15 cellular contexts compared by ENCODE assay signal in the genomic region with DNA sequence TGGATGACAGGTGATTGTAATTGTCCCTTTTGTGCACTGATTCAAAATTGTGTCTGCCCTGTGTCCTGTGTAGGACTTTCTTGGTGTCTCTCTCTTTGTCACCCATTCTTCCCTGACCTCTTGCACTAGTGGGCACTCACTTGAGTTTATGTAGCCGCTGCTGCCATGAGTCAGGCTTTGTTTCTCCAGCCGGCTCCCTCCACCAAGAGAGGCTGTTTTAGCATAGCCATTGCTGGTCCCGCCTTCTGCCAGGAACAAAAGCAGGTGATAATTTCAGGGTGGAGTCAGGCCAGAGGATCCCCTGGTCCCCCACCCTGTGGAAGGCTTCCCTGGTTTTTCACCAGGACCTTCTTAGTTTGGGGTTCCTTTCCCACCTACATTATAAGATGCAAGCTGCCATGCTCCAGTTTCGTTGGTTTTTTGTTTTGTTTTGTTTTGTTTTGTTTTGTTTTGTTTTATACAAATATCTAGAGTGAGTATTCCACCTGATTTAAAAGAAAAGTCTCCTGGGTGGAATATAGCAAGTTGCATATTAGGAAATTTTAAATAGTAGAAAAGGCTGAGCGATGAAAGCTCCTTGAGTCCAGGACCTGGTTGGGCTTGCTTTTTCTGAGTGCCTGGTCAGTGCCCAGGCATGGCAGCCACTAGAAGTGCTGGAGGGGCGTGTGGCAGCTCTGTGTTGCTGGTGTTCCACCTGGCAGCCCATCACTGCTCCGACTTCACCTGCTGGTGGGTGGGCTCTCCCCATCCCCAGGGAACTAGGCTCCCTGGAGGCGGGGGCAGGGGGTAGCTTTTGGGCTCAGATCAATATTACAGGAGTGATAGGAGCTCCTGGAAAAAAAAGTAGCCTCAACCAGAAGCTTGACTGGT. TPM values are rescaled to one million over a fixed set of nuclear protein-coding genes. Genes with fewer than 3 reads are reported as not detected.
DNase-seq lines count a peak whose midpoint lies in the region; ATAC-seq, FAIRE-seq and TF ChIP-seq lines count a peak whose summit lies in the region.
"Had no signal": no experiment of that assay in that cellular context is flagged by ENCODE, and none has a peak within 500 bp of the region (broad histone marks: within the 10 kb centered on the region; RNA-seq: fewer than 3 reads in every experiment).

No MANE protein-coding gene starts in this region.

- CTCF ChIA-PET in WTC11 (lab: Charles Lee) = interaction anchor here (0.6 to 2.3 kb wide), 2 partner anchors 20 to 197 kb away, joined by 5 read pairs; no protein-coding TSS in a partner anchor
- CTCF ChIA-PET in PC-3 (lab: Charles Lee) = no interaction called here

- H3K36me3 Mint-ChIP-seq in WTC11 = no peaks in the 10 kb centered on the region
- H3K36me3 Mint-ChIP-seq: stimulated activated effector memory CD8-positive, alpha-beta T cell treated with anti-CD3 and anti-CD28 coated beads, Interleukin-12 subunit alpha, Interleukin-12 subunit beta, amount 100 ng/mL, for 72 hours had no signal

- POLR2A ChIA-PET in WTC11 (lab: Charles Lee) = interaction anchor here (0.6 to 2.1 kb wide), 3 partner anchors 44 to 95 kb away, joined by 4 to 9 read pairs (median 7); a partner anchor contains a TSS
- POLR2A ChIA-PET in PC-3 (lab: Charles Lee; ENCODE audit: unreplicated experiment) = no interaction called here

- H3K9ac ChIP-seq in PC-3 (ENCODE audit: low read length) = no peak overlapping the region

- H3K4me3 Mint-ChIP-seq in WTC11 = no peak overlapping the region
- H3K4me3 Mint-ChIP-seq: activated CD4-positive, alpha-beta T cell treated with anti-CD3 and anti-CD28 coated beads, Interleukin-2, amount 10 ng/mL, durations not matched to agents 7 days and 5 days; stimulated activated effector memory CD8-positive, alpha-beta T cell treated with anti-CD3 and anti-CD28 coated beads, Interleukin-12 subunit alpha, Interleukin-12 subunit beta, amount 100 ng/mL, for 72 hours had no signal

- H3K9me3 Mint-ChIP-seq in WTC11 = no peaks in the 10 kb centered on the region
- H3K9me3 Mint-ChIP-seq: activated CD4-positive, alpha-beta T cell treated with anti-CD3 and anti-CD28 coated beads, Interleukin-2, amount 10 ng/mL, durations not matched to agents 7 days and 5 days; stimulated activated effector memory CD8-positive, alpha-beta T cell treated with anti-CD3 and anti-CD28 coated beads, Interleukin-12 subunit alpha, Interleukin-12 subunit beta, amount 100 ng/mL, for 72 hours had no signal

- no peaks in the 10 kb centered on the region for H4K20me1 ChIP-seq in PC-3 (ENCODE audit: low read length)

- TF ChIP-seq POLR2A in thyroid gland (IDR thresholded peaks at IDR 0.05) (peak in 1 of 2 donors; percentile 8), H54 (IDR thresholded peaks at IDR 0.05; ENCODE audit: low read depth, low read length) (no peak)

- H3K4me1 ChIP-seq in left ventricle myocardium inferior = peaks cover 16% of the 10 kb centered on the region
- peaks cover 0 to 3% of the 10 kb centered on the region in 2 donors for H3K4me1 ChIP-seq in right atrium auricular region
- peaks cover 6% of the 10 kb centered on the region for H3K4me1 ChIP-seq in lower lobe of right lung
- peaks cover 19 to 37% of the 10 kb centered on the region in 2 donors for H3K4me1 ChIP-seq in thyroid gland
- peaks cover 7% of the 10 kb centered on the region; the same call in 1 of the 2 replicates for H3K4me1 ChIP-seq in PC-3 (ENCODE audit: insufficient read depth, low read length)
- H3K4me1 ChIP-seq: Peyer's patch, vagina had no signal

- H3K9me2 ChIP-seq in PC-3 (replicated peaks; ENCODE audit: low read length) = no peaks in the 10 kb centered on the region

- no peaks in the 10 kb centered on the region for H3F3A ChIP-seq in PC-3 (ENCODE audit: low read length, unreplicated experiment)

- peaks cover 5% of the 10 kb centered on the region for H3K27me3 ChIP-seq in left ventricle myocardium inferior (ENCODE audit: low read depth)
- no peaks in the 10 kb centered on the region for H3K27me3 ChIP-seq in right atrium auricular region
- no peaks in the 10 kb centered on the region for H3K27me3 ChIP-seq in lower lobe of right lung (ENCODE audit: low read depth)
- H3K27me3 ChIP-seq in thyroid gland = no peaks in the 10 kb centered on the region
- H3K27me3 ChIP-seq in PC-3 (ENCODE audit: low read length) = no peaks in the 10 kb centered on the region
- H3K27me3 ChIP-seq: Peyer's patch, vagina had no signal

- peaks cover 22% of the 10 kb centered on the region for H3K4me1 Mint-ChIP-seq in WTC11
- H3K4me1 Mint-ChIP-seq: stimulated activated effector memory CD8-positive, alpha-beta T cell treated with anti-CD3 and anti-CD28 coated beads, Interleukin-12 subunit alpha, Interleukin-12 subunit beta, amount 100 ng/mL, for 72 hours had no signal

- no peaks in the 10 kb centered on the region; the same call in 1 of the 2 replicates for H3K27me3 Mint-ChIP-seq in WTC11 (ENCODE audit: low read depth)
- H3K27me3 Mint-ChIP-seq: activated CD4-positive, alpha-beta T cell treated with anti-CD3 and anti-CD28 coated beads, Interleukin-2, amount 10 ng/mL, durations not matched to agents 7 days and 5 days had no signal

- H3K9me3 ChIP-seq in left ventricle myocardium inferior (replicated peaks) = no peaks in the 10 kb centered on the region
- H3K9me3 ChIP-seq in right atrium auricular region = no peaks in the 10 kb centered on the region
- no peaks in the 10 kb centered on the region for H3K9me3 ChIP-seq in lower lobe of right lung
- no peaks in the 10 kb centered on the region for H3K9me3 ChIP-seq in thyroid gland
- no peaks in the 10 kb centered on the region for H3K9me3 ChIP-seq in PC-3 (ENCODE audit: low read length)
- H3K9me3 ChIP-seq: Peyer's patch, vagina had no signal

- H3K79me2 ChIP-seq in PC-3 (ENCODE audit: low read length) = no peaks in the 10 kb centered on the region

- no TSS peak for BruUV-seq in PC-3 (replicated peaks; lab: Mats Ljungman, UMichigan)

- intact Hi-C loops in left ventricle myocardium inferior (cut with micrococcal nuclease) (no loop called here), lower lobe of right lung (cut with DNase I) (no loop called here), thyroid gland (cut with DNase I) (no loop called here), PC-3 (cut with micrococcal nuclease) (no loop called here)

- ATAC-seq in WTC11 (peak; percentile 81), lower lobe of right lung (no peak), PC-3 (no peak), SK-N-SH treated with all-trans-retinoic acid at 6 μM for 48 hours (no peak)
- ATAC-seq: stimulated activated effector memory CD8-positive, alpha-beta T cell treated with anti-CD3 and anti-CD28 coated beads, Interleukin-12 subunit alpha, Interleukin-12 subunit beta, amount 100 ng/mL, for 72 hours had no signal

- no peak for DNase-seq in left ventricle myocardium inferior
- no peak for DNase-seq in right atrium auricular region (ENCODE audit: low spot score)
- peak; percentile 33 for DNase-seq in WTC11 (ENCODE audit: low spot score)
- DNase-seq in lower lobe of right lung = no peak
- peak; percentile 64 to 74 for DNase-seq in thyroid gland
- no peak for DNase-seq in PC-3
- DNase-seq in H54 (ENCODE audit: insufficient read length, low spot score) = no peak
- DNase-seq: activated CD4-positive, alpha-beta T cell treated with anti-CD3 and anti-CD28 coated beads, Interleukin-2, amount 10 ng/mL, durations not matched to agents 7 days and 5 days; Karpas-422; Peyer's patch; stimulated activated CD4-positive, alpha-beta T cell treated with anti-CD3 and anti-CD28 coated beads, Interleukin-4, amount 100 ng/mL, for 24 hours had no signal

- no peak overlapping the region for H2AFZ ChIP-seq in PC-3 (ENCODE audit: low read length)

- FAIRE-seq in H54 (lab: Jason Lieb, UNC) = no peak

- H3K36me3 ChIP-seq in left ventricle myocardium inferior (no peaks in the 10 kb centered on the region), right atrium auricular region (no peaks in the 10 kb centered on the region), lower lobe of right lung (no peaks in the 10 kb centered on the region), thyroid gland (no peaks in the 10 kb centered on the region), PC-3 (ENCODE audit: low read depth, low read length) (no peaks in the 10 kb centered on the region; the same call in 1 of the 2 replicates)
- H3K36me3 ChIP-seq: vagina had no signal

- 39 to 44% methylated on average over 8 of the region's 8 CpGs for WGBS in thyroid gland, 2 donors

- H3K27ac Mint-ChIP-seq in WTC11 = no peak overlapping the region
- H3K27ac Mint-ChIP-seq: activated CD4-positive, alpha-beta T cell treated with anti-CD3 and anti-CD28 coated beads, Interleukin-2, amount 10 ng/mL, durations not matched to agents 7 days and 5 days; stimulated activated effector memory CD8-positive, alpha-beta T cell treated with anti-CD3 and anti-CD28 coated beads, Interleukin-12 subunit alpha, Interleukin-12 subunit beta, amount 100 ng/mL, for 72 hours had no signal

- TF ChIP-seq CTCF in left ventricle myocardium inferior (IDR thresholded peaks at IDR 0.05; ENCODE audit: borderline replicate concordance) (no peak), right atrium auricular region (IDR thresholded peaks at IDR 0.05) (no peak), WTC11 (IDR thresholded peaks at IDR 0.05) (no peak), lower lobe of right lung (IDR thresholded peaks at IDR 0.05) (no peak), thyroid gland (IDR thresholded peaks at IDR 0.05) (no peak), PC-3 (conservative IDR thresholded peaks at IDR 0.05; ENCODE audit: low read depth, low read length) (no peak)

- no peak overlapping the region for H3K4me3 ChIP-seq in left ventricle myocardium inferior
- no peak overlapping the region for H3K4me3 ChIP-seq in right atrium auricular region
- H3K4me3 ChIP-seq in lower lobe of right lung = no peak overlapping the region
- H3K4me3 ChIP-seq in thyroid gland (replicated peaks in 1 of 3) = no peak overlapping the region
- H3K4me3 ChIP-seq in PC-3 (ENCODE audit: low read length) = no peak overlapping the region
- H3K4me3 ChIP-seq: Peyer's patch, vagina had no signal

- H3K27ac ChIP-seq in left ventricle myocardium inferior (replicated peaks) = peak overlapping the region; percentile 52
- H3K27ac ChIP-seq in right atrium auricular region = peak overlapping the region in 1 of 2 donors; percentile 15
- peak overlapping the region; percentile 18 for H3K27ac ChIP-seq in lower lobe of right lung
- H3K27ac ChIP-seq in thyroid gland = peak overlapping the region; percentile 53 to 86 (median 80)
- H3K27ac ChIP-seq in PC-3 (ENCODE audit: low read length) = no peak overlapping the region
- H3K27ac ChIP-seq: Peyer's patch, vagina had no signal

- no peak overlapping the region; the same call in 1 of the 2 replicates for H3K4me2 ChIP-seq in PC-3 (ENCODE audit: low read length)

RNA-seq across cellular contexts. Expression of a gene that starts 8.2 kb away (rescaled TPM):
- total RNA-seq in left ventricle myocardium inferior (not detected), right atrium auricular region (1 to 10 TPM in 1 of 2 donors, under 1 TPM in 1; 0.26 to 6.2 TPM), WTC11 (2021) (0.60 to 1.5 TPM (median 1.1 TPM) in 3 replicates), lower lobe of right lung (0.32 TPM), thyroid gland (10 to 100 TPM in 1 of 4 donors, 1 to 10 TPM in 2, under 1 TPM in 1; 0.49 to 10.2 (median 2.3) TPM), PC-3 (2014; rRNA removed) (1.2 and 1.6 TPM in 2 replicates)
- total RNA-seq: activated CD4-positive, alpha-beta T cell treated with anti-CD3 and anti-CD28 coated beads, Interleukin-2, amount 10 ng/mL, durations not matched to agents 7 days and 5 days; T-helper 2 cell treated with Interferon-gamma antibody and Interleukin-4, amounts not matched to agents 100 ng/mL and 5 ng/mL, for 36 hours had no signal

RNA-seq across cellular contexts. Expression of a gene that starts 44.5 kb away (rescaled TPM):
- total RNA-seq in left ventricle myocardium inferior (6.0 TPM), right atrium auricular region (1 to 10 TPM; 5.3 to 6.0 TPM), WTC11 (2021) (9.2 to 11.6 TPM (median 9.9 TPM) in 3 replicates), lower lobe of right lung (7.4 TPM), thyroid gland (10 to 100 TPM in 1 of 4 donors, 1 to 10 TPM in 3; 4.5 to 12.1 (median 5.1) TPM), PC-3 (2014; rRNA removed) (2.9 and 4.7 TPM in 2 replicates)

Comparison
In these comparisons a context has a peak if more than half of its experiments do, and no peak if none do; other contexts are left out.
1. DNase-seq: peak in WTC11 (single experiment) and thyroid gland (2 of 2); none in left ventricle myocardium inferior (single experiment), right atrium auricular region (single experiment), lower lobe of right lung (single experiment), PC-3 (single experiment) and H54 (single experiment).